In genomic region chr7:156735861-156736260, GRCh38 we compare ENCODE assay signal across 24 cellular contexts.
DNase-seq lines count a peak whose midpoint lies in the region; TF ChIP-seq lines count a peak whose summit lies in the region.
"Had no signal": no experiment of that assay in that cellular context is flagged by ENCODE, and none has a peak within 500 bp of the region (broad histone marks: within the 10 kb centered on the region; RNA-seq: fewer than 3 reads in every experiment).

No MANE protein-coding gene starts in this region.

- no peak overlapping the region for H3K4me2 ChIP-seq in fibroblast of lung (ENCODE audit: extremely low read depth, insufficient read depth, low read length)
- H3K4me2 ChIP-seq: neural progenitor cell, SK-N-SH had no signal

- no peak overlapping the region for H2AFZ ChIP-seq in fibroblast of lung (ENCODE audit: low read length)
- H2AFZ ChIP-seq: GM23248, neural progenitor cell had no signal

- no peaks in the 10 kb centered on the region for H4K20me1 ChIP-seq in fibroblast of lung (ENCODE audit: control insufficient read depth, extremely low read depth, insufficient read depth, low read length)

- no peaks in the 10 kb centered on the region for H3K4me1 ChIP-seq in fibroblast of lung (ENCODE audit: control insufficient read depth, extremely low read depth, insufficient read depth, low read length)
- H3K4me1 ChIP-seq: neural progenitor cell, suprapubic skin, uterus had no signal

- H3K36me3 ChIP-seq in fibroblast of lung (ENCODE audit: control insufficient read depth, insufficient read depth, low read length), result no peaks in the 10 kb centered on the region
- H3K36me3 ChIP-seq: uterus had no signal

- H3K4me3 ChIP-seq in fibroblast of lung (replicated peaks in 1 of 4; ENCODE audit: control extremely low read depth in 1 of 4, insufficient read depth in 1 of 4, low read depth in 3 of 4, low read length in 4 of 4), result no peak overlapping the region
- H3K4me3 ChIP-seq: GM23248, neural progenitor cell, suprapubic skin, uterus had no signal

- H3K9me3 ChIP-seq in fibroblast of lung (ENCODE audit: control insufficient read depth, insufficient read depth, low read depth, low read length), result no peaks in the 10 kb centered on the region

- H3K79me2 ChIP-seq in fibroblast of lung (ENCODE audit: control insufficient read depth, insufficient read depth, low read length), result no peaks in the 10 kb centered on the region

- in situ Hi-C loops in ACHN (cut with HindIII; ENCODE audit: low pct_ligation_motif_present, low pct_unique_long_range_greater_than_20kb, low sequenced_read_pairs), result no loop called here

- no peak overlapping the region for H3K9ac ChIP-seq in fibroblast of lung (ENCODE audit: insufficient read depth, low read length)
- H3K9ac ChIP-seq: GM23248, neural progenitor cell, SK-N-SH had no signal

- peak; percentile 47 for DNase-seq in HCEC 1CT
- DNase-seq in RPMI7951 (ENCODE audit: low read depth), result peak; percentile 23
- DNase-seq in fibroblast of lung (ENCODE audit: low read depth in 2 of 2), result peak; percentile 14 to 19
- peak; percentile 6 for DNase-seq in pons (ENCODE audit: low spot score)
- no peak for DNase-seq in ACHN
- DNase-seq in SHP77 treated with DMSO at 0.1 percent for 48 hours (lab: John Stamatoyannopoulos, UW), result no peak
- DNase-seq in GM19240 (ENCODE audit: insufficient read length, low spot score), result no peak
- DNase-seq: activated CD4-positive, alpha-beta T cell treated with anti-CD3 and anti-CD28 coated beads, Interleukin-2, amount 50 U/mL, for 4 hours; activated CD8-positive, alpha-beta memory T cell treated with anti-CD3 and anti-CD28 coated beads, Interleukin-2, amount 50 U/mL, for 48 hours; activated effector memory CD4-positive, alpha-beta T cell treated with Interleukin-2 at 50 U/mL for 16 hours; activated naive CD8-positive, alpha-beta T cell treated with anti-CD3 and anti-CD28 coated beads, Interleukin-2, amount 10 ng/mL, durations not matched to agents 7 days and 5 days; CD4-positive, alpha-beta memory T cell; DMS79; endodermal cell; GM23248; Kasumi-1; NCI-H1092; NCI-H2029; NCI-H345; RPMI8226; SK-N-SH; uterus had no signal

- TF ChIP-seq CTCF in fibroblast of lung (conservative IDR thresholded peaks at IDR 0.05 in 1 of 2, IDR thresholded peaks at IDR 0.05 in 1 of 2; ENCODE audit: low read depth in 1 of 2, low read length in 2 of 2), result no peak

- H3K27ac ChIP-seq in fibroblast of lung (ENCODE audit: insufficient read depth, low read length), result no peak overlapping the region
- H3K27ac ChIP-seq: GM23248, neural progenitor cell, suprapubic skin, uterus had no signal

- H3K27me3 ChIP-seq in fibroblast of lung (ENCODE audit: control insufficient read depth, insufficient read depth, low read length), result no peaks in the 10 kb centered on the region
- H3K27me3 ChIP-seq: neural progenitor cell, suprapubic skin, uterus had no signal

Comparison
In these comparisons a context has a peak if more than half of its experiments do, and no peak if none do; other contexts are left out.
1. DNase-seq: peak in HCEC 1CT (single experiment), RPMI7951 (single experiment), fibroblast of lung (2 of 2) and pons (single experiment); none in ACHN (single experiment), SHP77 treated with DMSO at 0.1 percent for 48 hours (single experiment) and GM19240 (single experiment).